ENCODE assay signal across 9 cellular contexts in the genomic region with DNA sequence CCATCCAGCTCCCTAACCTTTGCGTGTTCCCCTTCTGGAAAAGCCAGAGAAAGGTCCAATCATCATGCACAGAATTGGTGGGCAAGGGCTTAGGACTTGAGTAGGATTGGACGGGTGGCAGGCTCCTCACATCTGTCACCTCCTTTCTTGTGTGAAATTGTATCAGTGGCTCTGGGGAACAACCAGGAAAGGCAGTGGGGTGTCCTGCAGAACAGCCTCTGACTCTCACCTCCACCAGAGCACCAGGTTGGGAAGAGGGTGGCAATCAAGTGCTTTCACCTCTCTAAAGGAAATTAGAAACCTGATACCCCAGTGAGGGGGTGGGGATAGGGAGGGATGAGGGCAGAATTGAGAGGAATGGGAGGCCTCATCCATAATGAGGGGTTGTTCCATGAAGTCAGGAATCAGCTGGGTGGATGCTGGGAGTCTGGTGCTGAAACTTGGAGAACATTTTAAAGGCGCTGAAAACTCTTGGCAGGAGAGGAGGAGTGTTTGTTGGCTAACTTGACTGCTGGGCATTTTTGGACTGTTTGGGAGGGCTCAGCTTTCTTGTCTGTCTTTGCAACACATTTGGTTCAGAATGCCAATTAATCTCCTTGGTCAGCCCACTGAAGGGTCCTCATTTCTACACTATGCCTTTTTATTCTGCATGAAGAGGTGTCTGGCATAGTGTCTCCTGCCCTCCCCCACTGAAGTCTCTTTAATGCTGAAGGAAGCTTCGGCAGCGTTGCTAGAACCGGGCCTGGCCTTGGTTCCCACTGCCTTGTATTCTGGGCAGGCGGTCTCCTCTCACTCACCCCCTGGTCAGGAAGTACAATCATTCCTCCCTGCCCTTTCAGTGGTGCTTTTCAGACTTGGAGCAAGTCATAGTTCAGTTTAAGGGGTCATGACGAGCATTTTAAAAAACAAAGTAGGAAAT. TPM values are rescaled to one million over a fixed set of nuclear protein-coding genes. Genes with fewer than 3 reads are reported as not detected.
DNase-seq lines count a peak whose midpoint lies in the region; ATAC-seq and TF ChIP-seq lines count a peak whose summit lies in the region.
"Had no signal": no experiment of that assay in that cellular context is flagged by ENCODE, and none has a peak within 500 bp of the region (broad histone marks: within the 10 kb centered on the region; RNA-seq: fewer than 3 reads in every experiment).

No MANE protein-coding gene starts in this region.

- H3K27ac Mint-ChIP-seq in activated T-helper 1 cell treated with anti-CD3 and anti-CD28 coated beads, Interleukin-12 subunit alpha, Interleukin-12 subunit beta, Interleukin-2, Interleukin-4 antibody, amounts not matched to agents 30 ng/mL and 10 ng/mL and 1 ng/mL, durations not matched to agents 14 hours and 24 hours and 36 hours, result no peak overlapping the region
- peak overlapping the region; percentile 86 for H3K27ac Mint-ChIP-seq in stimulated activated effector memory CD8-positive, alpha-beta T cell treated with anti-CD3 and anti-CD28 coated beads, Interleukin-12 subunit alpha, Interleukin-12 subunit beta, amount 100 ng/mL, for 72 hours

- H3K9me3 ChIP-seq in BE2C, result no peaks in the 10 kb centered on the region
- H3K9me3 ChIP-seq in HUES64 (ENCODE audit: insufficient read depth, low read depth, low read length), result no peaks in the 10 kb centered on the region
- no peaks in the 10 kb centered on the region for H3K9me3 ChIP-seq in right cardiac atrium (ENCODE audit: control insufficient read depth, low read length)

- H3K9ac ChIP-seq in HUES64 (ENCODE audit: low read depth, low read length), result peak overlapping the region; percentile 90

- WGBS in HUES64, result 42% methylated on average over 8 of the region's 8 CpGs
- WGBS in right cardiac atrium, result 56% methylated on average over 8 of the region's 8 CpGs

- ATAC-seq in right cardiac atrium (peak in 1 of 2 donors; percentile 30), HG03439 (IDR thresholded peaks at IDR 0.05; ENCODE audit: unreplicated experiment) (no peak), GM21619 (IDR thresholded peaks at IDR 0.05; ENCODE audit: unreplicated experiment) (no peak)
- ATAC-seq in stimulated activated effector memory CD8-positive, alpha-beta T cell treated with anti-CD3 and anti-CD28 coated beads, Interleukin-12 subunit alpha, Interleukin-12 subunit beta, amount 100 ng/mL, for 72 hours, result no peak

- peaks cover 9% of the 10 kb centered on the region for H3K36me3 ChIP-seq in BE2C
- H3K36me3 ChIP-seq in HUES64 (ENCODE audit: insufficient read depth, low read length), result peaks cover 7% of the 10 kb centered on the region; the same call in 1 of the 2 replicates

- intact Hi-C loops in activated T-helper 1 cell treated with anti-CD3 and anti-CD28 coated beads, Interleukin-12 subunit alpha, Interleukin-12 subunit beta, Interleukin-2, Interleukin-4 antibody, amounts not matched to agents 30 ng/mL and 10 ng/mL and 1 ng/mL, durations not matched to agents 14 hours and 24 hours and 36 hours (cut with micrococcal nuclease), result loop anchor here (5.0 kb wide), 2 partner anchors 66 to 571 kb away; a partner anchor contains a TSS
- intact Hi-C loops in right cardiac atrium (cut with DNase I), result no loop called here

- no peak for TF ChIP-seq CTCF in BE2C (IDR thresholded peaks at IDR 0.05; ENCODE audit: low read depth, low read length)

- H3K4me3 Mint-ChIP-seq in activated T-helper 1 cell treated with anti-CD3 and anti-CD28 coated beads, Interleukin-12 subunit alpha, Interleukin-12 subunit beta, Interleukin-2, Interleukin-4 antibody, amounts not matched to agents 30 ng/mL and 10 ng/mL and 1 ng/mL, durations not matched to agents 14 hours and 24 hours and 36 hours, result peak overlapping the region; percentile 91
- peak overlapping the region; percentile 83 for H3K4me3 Mint-ChIP-seq in stimulated activated effector memory CD8-positive, alpha-beta T cell treated with anti-CD3 and anti-CD28 coated beads, Interleukin-12 subunit alpha, Interleukin-12 subunit beta, amount 100 ng/mL, for 72 hours

- H3K27ac ChIP-seq in HUES64 (ENCODE audit: low read depth, low read length) (peak overlapping the region; percentile 92), right cardiac atrium (ENCODE audit: low read length) (peak overlapping the region; percentile 55)

- H3K36me3 Mint-ChIP-seq in activated T-helper 1 cell treated with anti-CD3 and anti-CD28 coated beads, Interleukin-12 subunit alpha, Interleukin-12 subunit beta, Interleukin-2, Interleukin-4 antibody, amounts not matched to agents 30 ng/mL and 10 ng/mL and 1 ng/mL, durations not matched to agents 14 hours and 24 hours and 36 hours (ENCODE audit: low read depth), result peaks cover 12% of the 10 kb centered on the region
- no peaks in the 10 kb centered on the region for H3K36me3 Mint-ChIP-seq in stimulated activated effector memory CD8-positive, alpha-beta T cell treated with anti-CD3 and anti-CD28 coated beads, Interleukin-12 subunit alpha, Interleukin-12 subunit beta, amount 100 ng/mL, for 72 hours

- H3K27me3 ChIP-seq in BE2C, result no peaks in the 10 kb centered on the region
- H3K27me3 ChIP-seq in HUES64 (ENCODE audit: insufficient read depth, low read length), result no peaks in the 10 kb centered on the region
- H3K27me3 ChIP-seq in right cardiac atrium (ENCODE audit: control insufficient read depth, insufficient read depth), result no peaks in the 10 kb centered on the region

- H3K27me3 Mint-ChIP-seq in activated T-helper 1 cell treated with anti-CD3 and anti-CD28 coated beads, Interleukin-12 subunit alpha, Interleukin-12 subunit beta, Interleukin-2, Interleukin-4 antibody, amounts not matched to agents 30 ng/mL and 10 ng/mL and 1 ng/mL, durations not matched to agents 14 hours and 24 hours and 36 hours (ENCODE audit: insufficient read depth), result peaks cover 19% of the 10 kb centered on the region

- peaks cover 42% of the 10 kb centered on the region for H3K4me1 Mint-ChIP-seq in activated T-helper 1 cell treated with anti-CD3 and anti-CD28 coated beads, Interleukin-12 subunit alpha, Interleukin-12 subunit beta, Interleukin-2, Interleukin-4 antibody, amounts not matched to agents 30 ng/mL and 10 ng/mL and 1 ng/mL, durations not matched to agents 14 hours and 24 hours and 36 hours (ENCODE audit: low read depth)
- H3K4me1 Mint-ChIP-seq in stimulated activated effector memory CD8-positive, alpha-beta T cell treated with anti-CD3 and anti-CD28 coated beads, Interleukin-12 subunit alpha, Interleukin-12 subunit beta, amount 100 ng/mL, for 72 hours, result peaks cover 16% of the 10 kb centered on the region

- no peaks in the 10 kb centered on the region for H3K9me3 Mint-ChIP-seq in activated T-helper 1 cell treated with anti-CD3 and anti-CD28 coated beads, Interleukin-12 subunit alpha, Interleukin-12 subunit beta, Interleukin-2, Interleukin-4 antibody, amounts not matched to agents 30 ng/mL and 10 ng/mL and 1 ng/mL, durations not matched to agents 14 hours and 24 hours and 36 hours
- H3K9me3 Mint-ChIP-seq in stimulated activated effector memory CD8-positive, alpha-beta T cell treated with anti-CD3 and anti-CD28 coated beads, Interleukin-12 subunit alpha, Interleukin-12 subunit beta, amount 100 ng/mL, for 72 hours, result no peaks in the 10 kb centered on the region

- H3K4me3 ChIP-seq in BE2C (ENCODE audit: low read depth, low read length) (peak overlapping the region; percentile 87), HUES64 (ENCODE audit: low read length) (peak overlapping the region; percentile 80), right cardiac atrium (ENCODE audit: low read length) (no peak overlapping the region)

- H3K4me1 ChIP-seq in BE2C, result peaks cover 9% of the 10 kb centered on the region
- peaks cover 52% of the 10 kb centered on the region for H3K4me1 ChIP-seq in HUES64 (ENCODE audit: insufficient read depth, low read length)
- no peaks in the 10 kb centered on the region for H3K4me1 ChIP-seq in right cardiac atrium (ENCODE audit: control insufficient read depth, insufficient read depth, low read length)

- DNase-seq in BE2C (no peak), right cardiac atrium (no peak)
- DNase-seq in activated T-helper 1 cell treated with anti-CD3 and anti-CD28 coated beads, Interleukin-12 subunit alpha, Interleukin-12 subunit beta, Interleukin-2, Interleukin-4 antibody, amounts not matched to agents 30 ng/mL and 10 ng/mL and 1 ng/mL, durations not matched to agents 14 hours and 24 hours and 36 hours (ENCODE audit: low spot score), result no peak
- no peak for DNase-seq in stimulated activated effector memory CD8-positive, alpha-beta T cell treated with anti-CD3 and anti-CD28 coated beads, Interleukin-12 subunit alpha, Interleukin-12 subunit beta, amount 100 ng/mL, for 72 hours (ENCODE audit: low spot score in 2 of 2)
- no peak for DNase-seq in stimulated activated CD8-positive, alpha-beta memory T cell treated with anti-CD3 and anti-CD28 coated beads, Interleukin-4, amount 100 ng/mL, for 48 hours

RNA-seq across cellular contexts. Expression of a gene that starts 2.1 kb away (rescaled TPM):
- polyA plus RNA-seq in BE2C (2012; ENCODE audit: insufficient read depth, insufficient read length, low read depth), result 436 TPM
- 271 TPM for polyA plus RNA-seq in HUES64 (2013, experiment 1 of 2)
- 287 TPM for polyA plus RNA-seq in HUES64 (2013, experiment 2 of 2)
- 46.7 and 49.3 TPM in 2 replicates for total RNA-seq in activated T-helper 1 cell treated with anti-CD3 and anti-CD28 coated beads, Interleukin-12 subunit alpha, Interleukin-12 subunit beta, Interleukin-2, Interleukin-4 antibody, amounts not matched to agents 30 ng/mL and 10 ng/mL and 1 ng/mL, durations not matched to agents 14 hours and 24 hours and 36 hours
- total RNA-seq in right cardiac atrium, result 10 to 100 TPM; 18.1 to 43.1 (median 20.5) TPM
- polyA plus RNA-seq in right cardiac atrium, result 11.9 TPM

RNA-seq across cellular contexts. Expression of a gene that starts 54.9 kb away (rescaled TPM):
- not detected for polyA plus RNA-seq in BE2C (2012; ENCODE audit: insufficient read depth, insufficient read length, low read depth)
- polyA plus RNA-seq in HUES64 (2013, experiment 1 of 2), result not detected
- 0.13 TPM for polyA plus RNA-seq in HUES64 (2013, experiment 2 of 2)
- total RNA-seq in activated T-helper 1 cell treated with anti-CD3 and anti-CD28 coated beads, Interleukin-12 subunit alpha, Interleukin-12 subunit beta, Interleukin-2, Interleukin-4 antibody, amounts not matched to agents 30 ng/mL and 10 ng/mL and 1 ng/mL, durations not matched to agents 14 hours and 24 hours and 36 hours, result not detected in 2 replicates
- 10 to 100 TPM in 3 of 4 donors, under 1 TPM in 1; 0.82 to 50.8 (median 21.4) TPM for total RNA-seq in right cardiac atrium
- polyA plus RNA-seq in right cardiac atrium, result 18.5 TPM
- total RNA-seq: myocyte had no signal
